In genomic region chr18:12657048-12657848, GRCh38 we compare ENCODE assay signal across 8 cellular contexts. TPM values are rescaled to one million over a fixed set of nuclear protein-coding genes. Genes with fewer than 3 reads are reported as not detected.
DNase-seq lines count a peak whose midpoint lies in the region; ATAC-seq and TF ChIP-seq lines count a peak whose summit lies in the region.

No MANE protein-coding gene starts in this region.

- intact Hi-C loops in Panc1 (cut with micrococcal nuclease; ENCODE audit: unreplicated experiment) (loop anchor here (10.0 kb wide), 1 partner anchor 102 kb away; no protein-coding TSS in a partner anchor), sciatic nerve (cut with DNase I) (no loop called here)

- BruUV-seq in Panc1 (replicated peaks; lab: Mats Ljungman, UMichigan), result no TSS peak

- peak; percentile 62 to 69 for ATAC-seq in activated CD4-positive, CD25-positive, alpha-beta regulatory T cell treated with anti-CD3 and anti-CD28 coated beads, Interleukin-2, amount 50 U/mL, for 24 hours
- ATAC-seq in HG02678 (IDR thresholded peaks at IDR 0.05; ENCODE audit: unreplicated experiment) (peak; percentile 32), Panc1 (peak; percentile 74), sciatic nerve (peak; percentile 62)

- no peaks in the 10 kb centered on the region; the same call in 1 of the 2 replicates for H3K36me3 ChIP-seq in Panc1 (ENCODE audit: control insufficient read depth, insufficient read depth, low read length)

- CTCF ChIA-PET in Panc1 (lab: Charles Lee), result no interaction called here

- no peak for DNase-seq in activated CD4-positive, CD25-positive, alpha-beta regulatory T cell (lab: John Stamatoyannopoulos, UW)
- no peak for DNase-seq in Panc1 (ENCODE audit: low read depth, low spot score)
- peak; percentile 80 for DNase-seq in astrocyte of the hippocampus (ENCODE audit: low read depth, low spot score)
- peak; percentile 70 for DNase-seq in sciatic nerve (ENCODE audit: low spot score)
- DNase-seq in GOT3 (lab: John Stamatoyannopoulos, UW), result no peak

- peaks cover 19% of the 10 kb centered on the region for H3K4me1 ChIP-seq in Panc1 (ENCODE audit: control insufficient read depth, insufficient read depth, low read length)

- no peak for TF ChIP-seq CTCF in Panc1 (IDR thresholded peaks at IDR 0.05)

- no peaks in the 10 kb centered on the region for H3K9me3 ChIP-seq in Panc1 (ENCODE audit: control insufficient read depth, insufficient read depth, low read depth, low read length)

- in situ Hi-C loops in Panc1 (cut with HindIII; ENCODE audit: low pct_unique_long_range_greater_than_20kb, low sequenced_read_pairs), result no loop called here

- POLR2A ChIA-PET in Panc1 (lab: Charles Lee), result no interaction called here

- H3K27ac ChIP-seq in Panc1 (ENCODE audit: low read length), result peak overlapping the region; percentile 84

- no peaks in the 10 kb centered on the region for H3K27me3 ChIP-seq in Panc1 (ENCODE audit: control insufficient read depth, insufficient read depth, low read length)

- H3K4me3 ChIP-seq in Panc1 (ENCODE audit: low read depth in 2 of 2, low read length in 2 of 2) (peak overlapping the region; percentile 62 to 68), iPS-11a (ENCODE audit: low read depth, low read length) (peak overlapping the region; percentile 58)

RNA-seq across cellular contexts. Expression of gene SPIRE1, which starts 0.7 kb away (rescaled TPM):
- total RNA-seq in Panc1 (2021; ENCODE audit: unreplicated experiment) (45.5 TPM), sciatic nerve (94.3 TPM)
- 20.0 TPM for polyA plus RNA-seq in Panc1 (2012; ENCODE audit: insufficient read length)

RNA-seq across cellular contexts. Expression of gene CEP76, which starts 45.3 kb away (rescaled TPM):
- total RNA-seq in Panc1 (2021; ENCODE audit: unreplicated experiment) (12.9 TPM), sciatic nerve (5.4 TPM)
- polyA plus RNA-seq in Panc1 (2012; ENCODE audit: insufficient read length), result 6.2 TPM

RNA-seq across cellular contexts. Expression of gene PSMG2, which starts 45.6 kb away (rescaled TPM):
- total RNA-seq in Panc1 (2021; ENCODE audit: unreplicated experiment) (63.1 TPM), sciatic nerve (67.7 TPM)
- polyA plus RNA-seq in Panc1 (2012; ENCODE audit: insufficient read length), result 33.1 TPM

Comparison
In these comparisons a context has a peak if more than half of its experiments do, and no peak if none do; other contexts are left out.
1. DNase-seq: peak in astrocyte of the hippocampus (single experiment) and sciatic nerve (single experiment); none in activated CD4-positive, CD25-positive, alpha-beta regulatory T cell (0 of 4), Panc1 (single experiment) and GOT3 (single experiment).
2. Peak in every context shown above with its lines, with median percentiles within 50 percentile points of each other: ATAC-seq.